8 cellular contexts compared by ENCODE assay signal in genomic region chr19:10315335-10316214, GRCh38. TPM values are rescaled to one million over a fixed set of nuclear protein-coding genes. Genes with fewer than 3 reads are reported as not detected.
DNase-seq lines count a peak whose midpoint lies in the region; ATAC-seq and TF ChIP-seq lines count a peak whose summit lies in the region.

TSS of gene FDX2 (minus strand) at chr19:10316015. CDS start at chr19:10315996, 19 bp downstream.

- peak within 1 kb of the TSS; percentile 38 for H3K4me2 ChIP-seq in neural cell (ENCODE audit: low read length)

- H3K4me3 Mint-ChIP-seq in stimulated activated naive CD8-positive, alpha-beta T cell treated with anti-CD3 and anti-CD28 coated beads, Interleukin-15, Interleukin-2, amounts not matched to agents 100 ng/mL and 50 ng/mL, for 24 hours, result peak within 1 kb of the TSS; percentile 93

- no peaks in the 10 kb centered on the region for H3K9me2 ChIP-seq in neural cell (ENCODE audit: insufficient read depth, low read length)

- no peaks in the 10 kb centered on the region for H3F3A ChIP-seq in neural cell (ENCODE audit: insufficient read depth, low read length, poor library complexity, severe bottlenecking)

- TF ChIP-seq EP300 in neural cell (conservative IDR thresholded peaks at IDR 0.05; ENCODE audit: poor library complexity, severe bottlenecking), result no peak

- H4K20me1 ChIP-seq in neural cell (ENCODE audit: insufficient read depth), result no peaks in the 10 kb centered on the region

- H3K4me1 ChIP-seq in BE2C, result peaks cover 8% of the 10 kb centered on the region
- no peaks in the 10 kb centered on the region for H3K4me1 ChIP-seq in RWPE2 (ENCODE audit: insufficient read depth, poor library complexity, severe bottlenecking)

- peaks cover 21% of the 10 kb centered on the region for H3K4me1 Mint-ChIP-seq in stimulated activated naive CD8-positive, alpha-beta T cell treated with anti-CD3 and anti-CD28 coated beads, Interleukin-15, Interleukin-2, amounts not matched to agents 100 ng/mL and 50 ng/mL, for 24 hours (ENCODE audit: low read depth)

- peak within 1 kb of the TSS; percentile 71 for H2AFZ ChIP-seq in neural cell (ENCODE audit: low read depth, low read length)

- DNase-seq in BE2C (peak; percentile 93), LNCaP clone FGC (ENCODE audit: low read depth) (peak; percentile 57), RWPE2 (ENCODE audit: low spot score) (peak; percentile 83), fibroblast of the conjunctiva (ENCODE audit: low read depth) (peak; percentile 55)
- peak; percentile 79 for DNase-seq in activated effector memory CD4-positive, alpha-beta T cell treated with Interleukin-2 at 50 U/mL for 16 hours

- H3K27me3 Mint-ChIP-seq in stimulated activated naive CD8-positive, alpha-beta T cell treated with anti-CD3 and anti-CD28 coated beads, Interleukin-15, Interleukin-2, amounts not matched to agents 100 ng/mL and 50 ng/mL, for 24 hours, result no peaks in the 10 kb centered on the region

- H3K9me3 Mint-ChIP-seq in stimulated activated naive CD8-positive, alpha-beta T cell treated with anti-CD3 and anti-CD28 coated beads, Interleukin-15, Interleukin-2, amounts not matched to agents 100 ng/mL and 50 ng/mL, for 24 hours, result no peaks in the 10 kb centered on the region

- no peaks in the 10 kb centered on the region for H3K9me3 ChIP-seq in BE2C
- no peaks in the 10 kb centered on the region for H3K9me3 ChIP-seq in RWPE2 (ENCODE audit: severe bottlenecking)
- no peaks in the 10 kb centered on the region for H3K9me3 ChIP-seq in neural cell (ENCODE audit: low read length)

- no peak for TF ChIP-seq RAD21 in neural cell (conservative IDR thresholded peaks at IDR 0.05)

- H3K27ac ChIP-seq in RWPE2 (ENCODE audit: poor library complexity, severe bottlenecking), result peak within 1 kb of the TSS; percentile 43
- peak within 1 kb of the TSS; percentile 24 for H3K27ac ChIP-seq in neural cell (ENCODE audit: low read length)

- TF ChIP-seq CTCF in BE2C (IDR thresholded peaks at IDR 0.05; ENCODE audit: low read depth, low read length), result no peak
- TF ChIP-seq CTCF in LNCaP clone FGC (IDR thresholded peaks at IDR 0.05; ENCODE audit: control insufficient read depth, extremely low read depth, insufficient read depth), result no peak
- TF ChIP-seq CTCF in RWPE2 (IDR thresholded peaks at IDR 0.05; ENCODE audit: poor library complexity, severe bottlenecking), result no peak
- TF ChIP-seq CTCF in neural cell (IDR thresholded peaks at IDR 0.05; ENCODE audit: poor library complexity, severe bottlenecking), result no peak

- peak; percentile 68 for ATAC-seq in GM19397 (IDR thresholded peaks at IDR 0.05; ENCODE audit: unreplicated experiment)
- peak; percentile 81 for ATAC-seq in RWPE2 (ENCODE audit: low read depth)

- peak within 1 kb of the TSS; percentile 81 for H3K27ac Mint-ChIP-seq in stimulated activated naive CD8-positive, alpha-beta T cell treated with anti-CD3 and anti-CD28 coated beads, Interleukin-15, Interleukin-2, amounts not matched to agents 100 ng/mL and 50 ng/mL, for 24 hours

- H3K4me3 ChIP-seq in BE2C (ENCODE audit: low read depth, low read length) (peak within 1 kb of the TSS; percentile 83), LNCaP clone FGC (ENCODE audit: low read depth, low read length) (peak within 1 kb of the TSS; percentile 74), RWPE2 (ENCODE audit: severe bottlenecking) (peak within 1 kb of the TSS; percentile 53), neural cell (ENCODE audit: low read length) (peak within 1 kb of the TSS; percentile 88)

- H3K79me2 ChIP-seq in neural cell (replicated peaks; ENCODE audit: insufficient read depth, low read length), result no peaks in the 10 kb centered on the region

- no peaks in the 10 kb centered on the region for H3K27me3 ChIP-seq in BE2C
- no peaks in the 10 kb centered on the region for H3K27me3 ChIP-seq in RWPE2 (ENCODE audit: insufficient read depth, poor library complexity, severe bottlenecking)
- H3K27me3 ChIP-seq in neural cell (ENCODE audit: insufficient read depth, low read depth, low read length), result no peaks in the 10 kb centered on the region

- H3K9ac ChIP-seq in neural cell (ENCODE audit: low read length), result peak within 1 kb of the TSS; percentile 62

- peaks cover 31% of the 10 kb centered on the region for H3K36me3 ChIP-seq in BE2C
- H3K36me3 ChIP-seq in RWPE2 (ENCODE audit: low read depth), result peaks cover 33% of the 10 kb centered on the region
- no peaks in the 10 kb centered on the region for H3K36me3 ChIP-seq in neural cell (ENCODE audit: insufficient read depth, low read length)

- peaks cover 39% of the 10 kb centered on the region for H3K36me3 Mint-ChIP-seq in stimulated activated naive CD8-positive, alpha-beta T cell treated with anti-CD3 and anti-CD28 coated beads, Interleukin-15, Interleukin-2, amounts not matched to agents 100 ng/mL and 50 ng/mL, for 24 hours (ENCODE audit: low read depth)

TF ChIP-seq in neural cell, 6 proteins besides CTCF, POLR2A, EP300 and RAD21:
- no peak for TF ChIP-seq REST (IDR thresholded peaks at IDR 0.05; ENCODE audit: borderline replicate concordance)
- TF ChIP-seq MXI1 (conservative IDR thresholded peaks at IDR 0.05; ENCODE audit: poor library complexity, severe bottlenecking), result peak; percentile 100
- no peak for TF ChIP-seq TAF1 (IDR thresholded peaks at IDR 0.05; ENCODE audit: low read depth)
- peak; percentile 81 for TF ChIP-seq POLR2AphosphoS5 (IDR thresholded peaks at IDR 0.05)
- TF ChIP-seq EZH2 (IDR thresholded peaks at IDR 0.05; ENCODE audit: borderline replicate concordance, insufficient read depth, low read length, poor library complexity, severe bottlenecking), result no peak
- TF ChIP-seq SMC3 (conservative IDR thresholded peaks at IDR 0.05; ENCODE audit: poor library complexity), result peak; percentile 38

RNA-seq across cellular contexts. Expression of gene FDX2, which starts in this region (rescaled TPM):
- polyA plus RNA-seq in BE2C (2012; ENCODE audit: insufficient read depth, insufficient read length, low read depth), result 105 TPM
- 52.6 and 82.7 TPM in 2 replicates for polyA plus RNA-seq in neural cell
- polyA minus RNA-seq in neural cell, result 14.0 and 15.1 TPM in 2 replicates

Comparison
In these comparisons a context has a peak if more than half of its experiments do, and no peak if none do; other contexts are left out.
1. Peak in every context shown above with its lines: DNase-seq, ATAC-seq, H3K4me3 ChIP-seq and H3K27ac ChIP-seq.